In genomic region chr17:79074650-79075432, GRCh38 we compare ENCODE assay signal across 8 cellular contexts. TPM values are rescaled to one million over a fixed set of nuclear protein-coding genes. Genes with fewer than 3 reads are reported as not detected.
DNase-seq lines count a peak whose midpoint lies in the region; ATAC-seq and TF ChIP-seq lines count a peak whose summit lies in the region.

Gene ENGASE (plus strand): TSS chr17:79074824. CDS start chr17:79074945, 121 bp downstream.

- peaks cover 19% of the 10 kb centered on the region for H3K4me1 Mint-ChIP-seq in CD8-positive, alpha-beta T cell (ENCODE audit: low read depth)
- H3K4me1 Mint-ChIP-seq in effector memory CD8-positive, alpha-beta T cell (ENCODE audit: low read depth in 2 of 2), result peaks cover 10 to 21% of the 10 kb centered on the region in 2 donors
- H3K4me1 Mint-ChIP-seq in memory B cell, result peaks cover 10% of the 10 kb centered on the region

- peak within 1 kb of the TSS; percentile 90 for H3K27ac Mint-ChIP-seq in CD8-positive, alpha-beta T cell
- H3K27ac Mint-ChIP-seq in effector memory CD8-positive, alpha-beta T cell, result peak within 1 kb of the TSS; percentile 74 to 84
- peak within 1 kb of the TSS; percentile 71 for H3K27ac Mint-ChIP-seq in memory B cell

- no peaks in the 10 kb centered on the region for H3K9me3 Mint-ChIP-seq in CD8-positive, alpha-beta T cell
- no peaks in the 10 kb centered on the region for H3K9me3 Mint-ChIP-seq in effector memory CD8-positive, alpha-beta T cell
- no peaks in the 10 kb centered on the region for H3K9me3 Mint-ChIP-seq in memory B cell

- CTCF ChIA-PET in CD8-positive, alpha-beta T cell (lab: Charles Lee), result interaction anchor here (0.8 to 5.7 kb wide), 5 partner anchors 8 to 317 kb away, joined by 5 to 24 read pairs (median 7); no protein-coding TSS in a partner anchor

- no peak for TF ChIP-seq CTCF in CD8-positive, alpha-beta T cell (IDR thresholded peaks at IDR 0.05)
- no peak for TF ChIP-seq CTCF in GM20000 (IDR thresholded peaks at IDR 0.05; ENCODE audit: extremely low read depth, missing control alignments)

- H3K4me3 ChIP-seq in CD8-positive, alpha-beta T cell (ENCODE audit: low read depth, low read length), result peak within 1 kb of the TSS; percentile 52

- ATAC-seq in CD8-positive, alpha-beta T cell, result peak; percentile 96
- ATAC-seq in effector memory CD8-positive, alpha-beta T cell (replicated peaks), result peak; percentile 95
- peak; percentile 93 for ATAC-seq in memory B cell (ENCODE audit: low read depth)

- no peaks in the 10 kb centered on the region for H3K9me3 ChIP-seq in CD8-positive, alpha-beta T cell (ENCODE audit: low read length)

- intact Hi-C loops in CD8-positive, alpha-beta T cell (cut with DNase I, micrococcal nuclease), result loop anchor here in 1 of 2 experiments (1.0 kb wide), 1 partner anchor 66 kb away; the partner anchor contains the start of gene CANT1

- H3K4me1 ChIP-seq in CD8-positive, alpha-beta T cell (ENCODE audit: insufficient read depth, low read length), result peaks cover 16% of the 10 kb centered on the region

- H3K36me3 ChIP-seq in CD8-positive, alpha-beta T cell (ENCODE audit: insufficient read depth, low read length), result peaks cover 11% of the 10 kb centered on the region

- peak within 1 kb of the TSS; percentile 48 for H3K27ac ChIP-seq in CD8-positive, alpha-beta T cell (ENCODE audit: low read depth, low read length)

- peak; percentile 80 to 93 (median 88) for DNase-seq in CD8-positive, alpha-beta T cell
- DNase-seq in GM20000 (ENCODE audit: low spot score), result peak; percentile 100
- DNase-seq in HT-29 (ENCODE audit: low spot score), result peak; percentile 91
- peak; percentile 98 for DNase-seq in NOMO-1 treated with DMSO at 0.1 percent for 48 hours (lab: John Stamatoyannopoulos, UW; ENCODE audit: unreplicated experiment)
- DNase-seq in activated CD8-positive, alpha-beta memory T cell treated with anti-CD3 and anti-CD28 coated beads for 4 hours (ENCODE audit: low read depth in 2 of 2), result peak; percentile 78 to 80
- peak; percentile 84 to 90 (median 84) for DNase-seq in effector memory CD8-positive, alpha-beta T cell
- DNase-seq in memory B cell (ENCODE audit: low spot score in 2 of 2), result peak; percentile 76 to 90
- DNase-seq in stimulated activated CD4-positive, alpha-beta T cell treated with anti-CD3 and anti-CD28 coated beads, TNF-alpha, amount 100 ng/mL, for 48 hours (ENCODE audit: low read depth in 3 of 3), result peak; percentile 84 to 94 (median 90)

- POLR2A ChIA-PET in CD8-positive, alpha-beta T cell (lab: Charles Lee), result interaction anchor here (0.6 to 1.9 kb wide), 6 partner anchors 8 to 326 kb away, joined by 3 to 5 read pairs (median 4); no protein-coding TSS in a partner anchor

- H3K36me3 Mint-ChIP-seq in CD8-positive, alpha-beta T cell, result peaks cover 26% of the 10 kb centered on the region
- H3K36me3 Mint-ChIP-seq in effector memory CD8-positive, alpha-beta T cell (ENCODE audit: insufficient read depth), result peaks cover 7% of the 10 kb centered on the region
- peaks cover 8% of the 10 kb centered on the region for H3K36me3 Mint-ChIP-seq in memory B cell

- no peaks in the 10 kb centered on the region for H3K27me3 Mint-ChIP-seq in CD8-positive, alpha-beta T cell (ENCODE audit: low read depth)
- H3K27me3 Mint-ChIP-seq in effector memory CD8-positive, alpha-beta T cell, result no peaks in the 10 kb centered on the region
- H3K27me3 Mint-ChIP-seq in memory B cell, result peaks cover 4% of the 10 kb centered on the region

- peak within 1 kb of the TSS; percentile 94 for H3K4me3 Mint-ChIP-seq in CD8-positive, alpha-beta T cell
- peak within 1 kb of the TSS; percentile 75 to 86 for H3K4me3 Mint-ChIP-seq in effector memory CD8-positive, alpha-beta T cell
- H3K4me3 Mint-ChIP-seq in memory B cell, result peak within 1 kb of the TSS; percentile 81

- no peaks in the 10 kb centered on the region for H3K27me3 ChIP-seq in CD8-positive, alpha-beta T cell (ENCODE audit: insufficient read depth, low read length)

RNA-seq across cellular contexts. Expression of gene ENGASE, which starts in this region (rescaled TPM):
- 10 to 100 TPM; 84.1 to 92.8 TPM for total RNA-seq in CD8-positive, alpha-beta T cell
- 22.5 and 26.7 TPM in 2 replicates for total RNA-seq in HT-29 (2014; rRNA removed; shearing (Covaris generic))

Comparison
In these comparisons a context has a peak if more than half of its experiments do, and no peak if none do; other contexts are left out.
1. Peak in every context shown above with its lines: DNase-seq, ATAC-seq, H3K4me3 ChIP-seq and H3K27ac ChIP-seq.